ENCODE assay signal across 8 cellular contexts in genomic region chr1:175757381-175758015, GRCh38. TPM values are rescaled to one million over a fixed set of nuclear protein-coding genes. Genes with fewer than 3 reads are reported as not detected.
DNase-seq lines count a peak whose midpoint lies in the region; ATAC-seq and TF ChIP-seq lines count a peak whose summit lies in the region.

No MANE protein-coding gene starts in this region.

- no peaks in the 10 kb centered on the region for H3K27me3 Mint-ChIP-seq in activated CD4-positive, alpha-beta memory T cell treated with anti-CD3 and anti-CD28 coated beads, Interleukin-2, amount 10 ng/mL, durations not matched to agents 7 days and 5 days
- H3K27me3 Mint-ChIP-seq in stimulated activated naive B cell treated with anti-CD40 and anti-IgM and Interleukin-4, amounts not matched to agents 10 μg/mL and 1 μg/mL and 100 μg/mL, for 72 hours, result peaks cover 22 to 23% of the 10 kb centered on the region in 2 donors

- POLR2A ChIA-PET in activated CD4-positive, alpha-beta memory T cell treated with anti-CD3 and anti-CD28 coated beads, Interleukin-2, amount 10 ng/mL, durations not matched to agents 7 days and 5 days (lab: Charles Lee), result no interaction called here

- peak; percentile 96 for TF ChIP-seq CTCF in GM12865 (IDR thresholded peaks at IDR 0.05; ENCODE audit: insufficient read depth, low read depth, low read length, missing control alignments)

- no peaks in the 10 kb centered on the region for H3K4me1 Mint-ChIP-seq in activated CD4-positive, alpha-beta memory T cell treated with anti-CD3 and anti-CD28 coated beads, Interleukin-2, amount 10 ng/mL, durations not matched to agents 7 days and 5 days
- peaks cover 0 to 6% of the 10 kb centered on the region in 2 donors for H3K4me1 Mint-ChIP-seq in stimulated activated naive B cell treated with anti-CD40 and anti-IgM and Interleukin-4, amounts not matched to agents 10 μg/mL and 1 μg/mL and 100 μg/mL, for 72 hours

- peak; percentile 88 for ATAC-seq in GM21576 (IDR thresholded peaks at IDR 0.05; ENCODE audit: unreplicated experiment)
- ATAC-seq in left ventricle myocardium superior, result peak; percentile 54
- ATAC-seq in stimulated activated naive B cell treated with anti-CD40 and anti-IgM and Interleukin-4, amounts not matched to agents 10 μg/mL and 1 μg/mL and 100 μg/mL, for 72 hours (replicated peaks), result peak; percentile 83 to 87

- TF ChIP-seq EP300 in Ishikawa (IDR thresholded peaks at IDR 0.05; ENCODE audit: borderline replicate concordance), result no peak

- no peaks in the 10 kb centered on the region for H3K36me3 Mint-ChIP-seq in activated CD4-positive, alpha-beta memory T cell treated with anti-CD3 and anti-CD28 coated beads, Interleukin-2, amount 10 ng/mL, durations not matched to agents 7 days and 5 days (ENCODE audit: low read depth)
- no peaks in the 10 kb centered on the region for H3K36me3 Mint-ChIP-seq in stimulated activated naive B cell treated with anti-CD40 and anti-IgM and Interleukin-4, amounts not matched to agents 10 μg/mL and 1 μg/mL and 100 μg/mL, for 72 hours

- no peak overlapping the region for H3K4me3 Mint-ChIP-seq in activated CD4-positive, alpha-beta memory T cell treated with anti-CD3 and anti-CD28 coated beads, Interleukin-2, amount 10 ng/mL, durations not matched to agents 7 days and 5 days
- H3K4me3 Mint-ChIP-seq in stimulated activated naive B cell treated with anti-CD40 and anti-IgM and Interleukin-4, amounts not matched to agents 10 μg/mL and 1 μg/mL and 100 μg/mL, for 72 hours, result no peak overlapping the region

- CTCF ChIA-PET in activated CD4-positive, alpha-beta memory T cell treated with anti-CD3 and anti-CD28 coated beads, Interleukin-2, amount 10 ng/mL, durations not matched to agents 7 days and 5 days (lab: Charles Lee), result interaction anchor here (1.1 to 2.2 kb wide), 3 partner anchors 13 to 605 kb away, joined by 3 to 7 read pairs (median 5); no protein-coding TSS in a partner anchor

- no peak overlapping the region for H3K27ac Mint-ChIP-seq in activated CD4-positive, alpha-beta memory T cell treated with anti-CD3 and anti-CD28 coated beads, Interleukin-2, amount 10 ng/mL, durations not matched to agents 7 days and 5 days
- H3K27ac Mint-ChIP-seq in stimulated activated naive B cell treated with anti-CD40 and anti-IgM and Interleukin-4, amounts not matched to agents 10 μg/mL and 1 μg/mL and 100 μg/mL, for 72 hours, result no peak overlapping the region

- H3K4me3 ChIP-seq in GM12865 (ENCODE audit: low read depth, low read length), result no peak overlapping the region

- intact Hi-C loops in left ventricle myocardium superior (cut with micrococcal nuclease), result no loop called here

- no peaks in the 10 kb centered on the region for H3K9me3 Mint-ChIP-seq in activated CD4-positive, alpha-beta memory T cell treated with anti-CD3 and anti-CD28 coated beads, Interleukin-2, amount 10 ng/mL, durations not matched to agents 7 days and 5 days
- no peaks in the 10 kb centered on the region for H3K9me3 Mint-ChIP-seq in stimulated activated naive B cell treated with anti-CD40 and anti-IgM and Interleukin-4, amounts not matched to agents 10 μg/mL and 1 μg/mL and 100 μg/mL, for 72 hours

- peak; percentile 55 for DNase-seq in GM12865 (ENCODE audit: low read depth)
- peak; percentile 24 for DNase-seq in activated CD4-positive, alpha-beta memory T cell treated with anti-CD3 and anti-CD28 coated beads, Interleukin-2, amount 10 ng/mL, durations not matched to agents 7 days and 5 days
- DNase-seq in left ventricle myocardium superior, result peak; percentile 47
- peak; percentile 17 for DNase-seq in stimulated activated naive B cell treated with anti-CD40 and anti-IgM and Interleukin-4, amounts not matched to agents 10 μg/mL and 1 μg/mL and 100 μg/mL, for 72 hours
- DNase-seq in NCI-H1048 (lab: John Stamatoyannopoulos, UW), result no peak
- no peak for DNase-seq in NCI-H187 treated with DMSO at 0.1 percent for 48 hours (lab: John Stamatoyannopoulos, UW)

- TF ChIP-seq RAD21 in Ishikawa (IDR thresholded peaks at IDR 0.05; ENCODE audit: low read depth), result peak; percentile 62

TF ChIP-seq in Ishikawa, 13 proteins besides CTCF, POLR2A, EP300 and RAD21:
- TF ChIP-seq TEAD4 (IDR thresholded peaks at IDR 0.05), result no peak
- no peak for TF ChIP-seq MAX (IDR thresholded peaks at IDR 0.05)
- no peak for TF ChIP-seq CEBPB (IDR thresholded peaks at IDR 0.05)
- no peak for TF ChIP-seq NFIC (IDR thresholded peaks at IDR 0.05)
- no peak for TF ChIP-seq ZBTB7A (IDR thresholded peaks at IDR 0.05; ENCODE audit: low read depth)
- no peak for TF ChIP-seq EGR1 (IDR thresholded peaks at IDR 0.05)
- TF ChIP-seq YY1 (IDR thresholded peaks at IDR 0.05; ENCODE audit: low read depth), result no peak
- TF ChIP-seq TCF12 (IDR thresholded peaks at IDR 0.05; ENCODE audit: low read depth), result no peak
- TF ChIP-seq FOXM1 (IDR thresholded peaks at IDR 0.05; ENCODE audit: borderline replicate concordance, low read depth), result no peak
- TF ChIP-seq REST (IDR thresholded peaks at IDR 0.05; ENCODE audit: low read depth), result no peak
- TF ChIP-seq TAF1 (IDR thresholded peaks at IDR 0.05; ENCODE audit: low read depth), result no peak

RNA-seq across cellular contexts. Expression of gene TNR, which starts 14.1 kb away (rescaled TPM):
- not detected for total RNA-seq in activated CD4-positive, alpha-beta memory T cell treated with anti-CD3 and anti-CD28 coated beads, Interleukin-2, amount 10 ng/mL, durations not matched to agents 7 days and 5 days
- not detected for total RNA-seq in left ventricle myocardium superior

Comparison
In these comparisons a context has a peak if more than half of its experiments do, and no peak if none do; other contexts are left out.
1. DNase-seq: peak in GM12865 (single experiment), activated CD4-positive, alpha-beta memory T cell treated with anti-CD3 and anti-CD28 coated beads, Interleukin-2, amount 10 ng/mL, durations not matched to agents 7 days and 5 days (single experiment), left ventricle myocardium superior (single experiment) and stimulated activated naive B cell treated with anti-CD40 and anti-IgM and Interleukin-4, amounts not matched to agents 10 μg/mL and 1 μg/mL and 100 μg/mL, for 72 hours (single experiment); none in NCI-H1048 (single experiment) and NCI-H187 treated with DMSO at 0.1 percent for 48 hours (single experiment).
2. Peak in every context shown above with its lines, with median percentiles within 50 percentile points of each other: ATAC-seq.